ENCODE assay signal across 24 cellular contexts in genomic region chr15:40948706-40949473, GRCh38. TPM values are rescaled to one million over a fixed set of nuclear protein-coding genes. Genes with fewer than 3 reads are reported as not detected.
DNase-seq lines count a peak whose midpoint lies in the region; ATAC-seq, FAIRE-seq and TF ChIP-seq lines count a peak whose summit lies in the region.
"Had no signal": no experiment of that assay in that cellular context is flagged by ENCODE, and none has a peak within 500 bp of the region (broad histone marks: within the 10 kb centered on the region; RNA-seq: fewer than 3 reads in every experiment).

No MANE protein-coding gene starts in this region.

- peaks cover 10% of the 10 kb centered on the region for H3K23me2 ChIP-seq in H1 (ENCODE audit: low read depth, low read length)

- H3K27me3 Mint-ChIP-seq in endodermal cell (ENCODE audit: insufficient read depth): peaks cover 62% of the 10 kb centered on the region

- peak overlapping the region; percentile 57; the same call in 1 of the 2 replicates for H2BK20ac ChIP-seq in H1 (ENCODE audit: low read length)

- peaks cover 0 to 3% of the 10 kb centered on the region in 2 experiments; a peak in 2 of 4 replicates for H3K79me2 ChIP-seq in H1 (ENCODE audit: control insufficient read depth in 1 of 2, insufficient read depth in 2 of 2, low read length in 2 of 2)

- no peak overlapping the region for H3K4ac ChIP-seq in H1 (replicated peaks; ENCODE audit: insufficient read length, low read depth, low read length)

- H3K27ac Mint-ChIP-seq in endodermal cell: no peak overlapping the region
- H3K27ac Mint-ChIP-seq: CD14-positive monocyte had no signal

- TF ChIP-seq POLR2A in H1 (IDR thresholded peaks at IDR 0.05; ENCODE audit: control extremely low read depth in 1 of 2, low read depth in 2 of 2, low read length in 2 of 2): no peak
- no peak for TF ChIP-seq POLR2A in spleen (IDR thresholded peaks at IDR 0.05)

- TF ChIP-seq RAD21 in H1 (IDR thresholded peaks at IDR 0.05 in 1 of 2, conservative IDR thresholded peaks at IDR 0.05 in 1 of 2; ENCODE audit: low read depth in 2 of 2, low read length in 2 of 2): no peak

- no peak overlapping the region for H3K4me3 ChIP-seq in BLaER1 treated with 17β-estradiol and CSF1 and Interleukin-3, amounts not matched to agents 10 nM and 100 nM
- H3K4me3 ChIP-seq in H1 (ENCODE audit: extremely low read depth in 1 of 4, insufficient read depth in 2 of 4, low read depth in 3 of 4, low read length in 4 of 4) (no peak overlapping the region), lower lobe of right lung (no peak overlapping the region), spleen (no peak overlapping the region), endodermal cell (ENCODE audit: low read length) (no peak overlapping the region)
- H3K4me3 ChIP-seq: A549, HAP-1 had no signal

- H3K36me3 ChIP-seq in BLaER1 treated with 17β-estradiol and CSF1 and Interleukin-3, amounts not matched to agents 10 nM and 100 nM: no peaks in the 10 kb centered on the region
- H3K36me3 ChIP-seq in H1 (ENCODE audit: control insufficient read depth in 2 of 4, insufficient read depth in 4 of 4, low read length in 3 of 4) (no peaks in the 10 kb centered on the region; a peak in 1 of 8 replicates), lower lobe of right lung (no peaks in the 10 kb centered on the region), spleen (no peaks in the 10 kb centered on the region), endodermal cell (ENCODE audit: control insufficient read depth, insufficient read depth, low read length) (no peaks in the 10 kb centered on the region)

- no peak for FAIRE-seq in H1 (lab: Jason Lieb, UNC)
- FAIRE-seq: A549, GM12892, GM19239 had no signal

- H3K9me3 ChIP-seq in BLaER1 treated with 17β-estradiol and CSF1 and Interleukin-3, amounts not matched to agents 10 nM and 100 nM (replicated peaks in 1 of 11): no peaks in the 10 kb centered on the region
- H3K9me3 ChIP-seq in H1 (ENCODE audit: insufficient read depth in 2 of 2, low read depth in 1 of 2, low read length in 1 of 2) (no peaks in the 10 kb centered on the region), lower lobe of right lung (no peaks in the 10 kb centered on the region), spleen (no peaks in the 10 kb centered on the region), endodermal cell (ENCODE audit: control insufficient read depth, low read length) (no peaks in the 10 kb centered on the region)
- H3K9me3 ChIP-seq: A549, HAP-1 had no signal

- H3K18ac ChIP-seq in H1 (ENCODE audit: extremely low read depth, low read length): no peak overlapping the region

- ATAC-seq in lower lobe of right lung: no peak
- ATAC-seq in GM21526 (IDR thresholded peaks at IDR 0.05; ENCODE audit: low FRiP score, unreplicated experiment): no peak
- ATAC-seq in HG02852 (IDR thresholded peaks at IDR 0.05; ENCODE audit: unreplicated experiment): no peak
- ATAC-seq: A549 had no signal

- H3K36me3 Mint-ChIP-seq in endodermal cell (ENCODE audit: low read depth): no peaks in the 10 kb centered on the region
- H3K36me3 Mint-ChIP-seq: CD14-positive monocyte had no signal

- no peaks in the 10 kb centered on the region for H3K27me3 ChIP-seq in BLaER1 treated with 17β-estradiol and CSF1 and Interleukin-3, amounts not matched to agents 10 nM and 100 nM
- H3K27me3 ChIP-seq in H1 (replicated peaks in 1 of 4; ENCODE audit: control insufficient read depth in 3 of 4, extremely low read depth in 1 of 4, insufficient read depth in 3 of 4, low read length in 3 of 4): no peaks in the 10 kb centered on the region; a peak in 1 of 7 replicates
- H3K27me3 ChIP-seq in lower lobe of right lung (ENCODE audit: low read depth): no peaks in the 10 kb centered on the region
- peaks cover 0 to 5% (median 0%) of the 10 kb centered on the region in 7 donors for H3K27me3 ChIP-seq in spleen (replicated peaks in 1 of 7)
- no peaks in the 10 kb centered on the region for H3K27me3 ChIP-seq in endodermal cell (ENCODE audit: control insufficient read depth, insufficient read depth, low read length, poor library complexity, severe bottlenecking)

- no peak overlapping the region for H2BK15ac ChIP-seq in H1 (ENCODE audit: low read length)

- H3K4me3 Mint-ChIP-seq in endodermal cell: no peak overlapping the region

- POLR2A ChIA-PET in H1 (lab: Charles Lee; ENCODE audit: partially characterized antibody): interaction anchor here (0.6 to 43.8 kb wide), 8 partner anchors 3 to 167 kb away, joined by 3 to 1505 read pairs (median 4); partner anchors contain the start of genes CHAC1, DLL4 and INO80

- WGBS in H1 (ENCODE audit: extremely low coverage in 1 of 2, insufficient coverage in 1 of 2, insufficient read length in 1 of 2, insufficient replicate concordance in 2 of 2, low coverage in 1 of 2, low lambda C conversion rate in 2 of 2, missing lambda C conversion rate in 1 of 2), 2 experiments: 80% methylated on average over 21 of the region's 21 CpGs; no CpG with 5 or more reads in 1 of the 2 experiments
- 62 to 69% (median 65%) methylated on average over 21 of the region's 21 CpGs for WGBS in spleen, 5 donors
- WGBS in endodermal cell (ENCODE audit: insufficient coverage in 1 of 2, insufficient read length in 1 of 2), 2 experiments: 79 to 84% methylated on average over 11 to 21 of the region's 21 CpGs

- CTCF ChIA-PET in H1 (lab: Charles Lee; ENCODE audit: partially characterized antibody): interaction anchor here (0.8 to 33.1 kb wide), 10 partner anchors 8 to 90 kb away, joined by 3 to 590 read pairs (median 5); partner anchors contain the start of gene DLL4

- DNase-seq in H1 (ENCODE audit: low read depth in 1 of 2, low spot score in 2 of 2) (no peak), lower lobe of right lung (no peak), spleen (peak; percentile 51), HuH-7.5 (ENCODE audit: low spot score) (no peak), endodermal cell (no peak)
- DNase-seq: DMS 273 treated with DMSO at 0.1 percent for 48 hours, GF-D8, KG1, NCI-H1436, NCI-H2029, NCI-H2171, NCI-H446, NCI-H69, SHP77 treated with DMSO at 0.1 percent for 48 hours had no signal

- H4K5ac ChIP-seq in H1 (ENCODE audit: insufficient read length, low read depth, low read length): no peak overlapping the region

- H3K4me1 Mint-ChIP-seq in endodermal cell: peaks cover 26% of the 10 kb centered on the region

- no peak overlapping the region for H4K8ac ChIP-seq in H1 (ENCODE audit: extremely low read depth, insufficient read depth, low read length)

- TF ChIP-seq CTCF in H1 (IDR thresholded peaks at IDR 0.05; ENCODE audit: control extremely low read depth in 1 of 3, insufficient read depth in 1 of 3, low read depth in 1 of 3, low read length in 3 of 3): no peak
- TF ChIP-seq CTCF in lower lobe of right lung (IDR thresholded peaks at IDR 0.05): no peak
- TF ChIP-seq CTCF in spleen (IDR thresholded peaks at IDR 0.05 in 8 of 11, conservative IDR thresholded peaks at IDR 0.05 in 3 of 11): no peak
- TF ChIP-seq CTCF in endodermal cell (conservative IDR thresholded peaks at IDR 0.05): no peak

- H2AK5ac ChIP-seq in H1 (ENCODE audit: low read depth, low read length): peak overlapping the region; percentile 30; the same call in 1 of the 2 replicates

- H3K79me1 ChIP-seq in H1 (ENCODE audit: low read depth, low read length): no peaks in the 10 kb centered on the region

- H3K4me2 ChIP-seq in BLaER1 treated with 17β-estradiol and CSF1 and Interleukin-3, amounts not matched to agents 10 nM and 100 nM: peak overlapping the region; percentile 15 to 58 (median 37); a peak in 19 of 22 replicates
- H3K4me2 ChIP-seq in H1 (ENCODE audit: insufficient read depth in 1 of 2, low read depth in 2 of 2, low read length in 2 of 2): peak overlapping the region in 1 of 2 experiments; percentile 15; a peak in 1 of 4 replicates
- H3K4me2 ChIP-seq: A549 had no signal

- H4K91ac ChIP-seq in H1 (replicated peaks; ENCODE audit: insufficient read length, low read length): no peak overlapping the region

- H2BK12ac ChIP-seq in H1 (ENCODE audit: low read depth, low read length): peak overlapping the region; percentile 12

- H2AFZ ChIP-seq in H1 (ENCODE audit: low read length): no peak overlapping the region

- H3K14ac ChIP-seq in H1 (ENCODE audit: insufficient read length): no peak overlapping the region

- H3K4me1 ChIP-seq in BLaER1 treated with 17β-estradiol and CSF1 and Interleukin-3, amounts not matched to agents 10 nM and 100 nM: peaks cover 27 to 39% (median 31%) of the 10 kb centered on the region in 10 experiments
- H3K4me1 ChIP-seq in H1 (replicated peaks in 1 of 4; ENCODE audit: control insufficient read depth in 3 of 4, insufficient read depth in 4 of 4, low read length in 3 of 4) (peaks cover 2 to 20% (median 4%) of the 10 kb centered on the region in 4 experiments; a peak in 6 of 7 replicates), lower lobe of right lung (peaks cover 26% of the 10 kb centered on the region), spleen (peaks cover 4 to 21% (median 13%) of the 10 kb centered on the region in 6 donors), endodermal cell (ENCODE audit: control insufficient read depth, insufficient read depth, low read length) (no peaks in the 10 kb centered on the region)

- no peak overlapping the region for H3K9ac ChIP-seq in BLaER1 treated with 17β-estradiol and CSF1 and Interleukin-3, amounts not matched to agents 10 nM and 100 nM
- H3K9ac ChIP-seq in H1 (replicated peaks in 1 of 4; ENCODE audit: extremely low read depth in 1 of 4, low read depth in 3 of 4, low read length in 3 of 4) (no peak overlapping the region), endodermal cell (ENCODE audit: extremely low read depth, low read length, poor library complexity, severe bottlenecking) (no peak overlapping the region)

- H2BK120ac ChIP-seq in H1 (replicated peaks; ENCODE audit: low read depth, low read length): no peak overlapping the region

- no peak overlapping the region for H3K23ac ChIP-seq in H1 (ENCODE audit: insufficient read length)

- no peak for TF ChIP-seq EP300 in H1 (IDR thresholded peaks at IDR 0.05; ENCODE audit: borderline replicate concordance in 1 of 2, low read depth in 2 of 2, low read length in 2 of 2)

- H3K27ac ChIP-seq in BLaER1 treated with 17β-estradiol and CSF1 and Interleukin-3, amounts not matched to agents 10 nM and 100 nM: no peak overlapping the region
- H3K27ac ChIP-seq in H1 (ENCODE audit: low read depth, low read length): no peak overlapping the region
- H3K27ac ChIP-seq in lower lobe of right lung: peak overlapping the region; percentile 68
- no peak overlapping the region for H3K27ac ChIP-seq in spleen
- H3K27ac ChIP-seq in endodermal cell (ENCODE audit: low read depth, low read length): no peak overlapping the region
- H3K27ac ChIP-seq: A549, HL-60 had no signal

- intact Hi-C loops in lower lobe of right lung (cut with DNase I): no loop called here
- intact Hi-C loops in spleen (cut with DNase I; ENCODE audit: low total_unique reads): no loop called here

- peaks cover 0 to 4% (median 0%) of the 10 kb centered on the region in 11 experiments; a peak in 3 of 22 replicates for H4K20me1 ChIP-seq in BLaER1 treated with 17β-estradiol and CSF1 and Interleukin-3, amounts not matched to agents 10 nM and 100 nM
- H4K20me1 ChIP-seq in H1 (replicated peaks in 1 of 2; ENCODE audit: control insufficient read depth in 1 of 2, insufficient read depth in 2 of 2, low read length in 2 of 2): no peaks in the 10 kb centered on the region

- H2BK5ac ChIP-seq in H1 (ENCODE audit: low read depth, low read length): no peak overlapping the region

- no peaks in the 10 kb centered on the region for H3K9me3 Mint-ChIP-seq in endodermal cell
- H3K9me3 Mint-ChIP-seq: CD14-positive monocyte had no signal

- H3K56ac ChIP-seq in H1 (replicated peaks; ENCODE audit: insufficient read length, low read depth, low read length): no peak overlapping the region

RNA-seq across cellular contexts. Expression of gene CHAC1, which starts 4.4 kb away (rescaled TPM):
- total RNA-seq in H1 (2021; fragmentation: NEBNext Ultra II Directional; extraction: Animal tissue kit (Norgen Biotek cat#: 25700)): 28.7 and 34.3 TPM in 2 replicates
- 159 and 215 TPM in 2 replicates for polyA plus RNA-seq in H1 (2011; rRNA removed)
- 112 TPM for polyA plus RNA-seq in H1 (2011; cell fraction: cytosol; rRNA removed)
- 104 TPM for polyA plus RNA-seq in H1 (2011; cell fraction: nucleus; rRNA removed)
- polyA plus RNA-seq in H1 (2012, experiment 1 of 2): 33.4 to 49.1 TPM (median 43.9 TPM) in 4 replicates
- 56.2 TPM for polyA plus RNA-seq in H1 (2012, experiment 2 of 2)
- polyA plus RNA-seq in H1 (2013, experiment 1 of 2): 17.9 TPM
- polyA plus RNA-seq in H1 (2013, experiment 2 of 2): 16.9 TPM
- polyA minus RNA-seq in H1 (2011; rRNA and poly(A)+ RNA removed): 55.7 and 84.0 TPM in 2 replicates
- 89.2 TPM for polyA minus RNA-seq in H1 (2011; cell fraction: cytosol; rRNA and poly(A)+ RNA removed)
- 65.8 TPM for polyA minus RNA-seq in H1 (2011; cell fraction: nucleus; rRNA and poly(A)+ RNA removed)
- 1.8 TPM for total RNA-seq in lower lobe of right lung
- 1 to 10 TPM in 6 of 7 donors, under 1 TPM in 1; 0.92 to 5.5 (median 1.7) TPM for total RNA-seq in spleen
- 1 to 10 TPM in 2 of 3 donors, under 1 TPM in 1; 0.39 to 1.5 (median 1.1) TPM for polyA plus RNA-seq in spleen
- total RNA-seq in endodermal cell: 1 to 10 TPM; 6.8 to 9.0 TPM
- polyA plus RNA-seq in endodermal cell (2013, experiment 1 of 2): 28.5 TPM
- 11.2 TPM for polyA plus RNA-seq in endodermal cell (2013, experiment 2 of 2)
- polyA plus RNA-seq: CD14-positive monocyte had no signal

RNA-seq across cellular contexts. Expression of gene DLL4, which starts 19.8 kb away (rescaled TPM):
- total RNA-seq in H1 (2021; fragmentation: NEBNext Ultra II Directional; extraction: Animal tissue kit (Norgen Biotek cat#: 25700)): 0.48 and 0.60 TPM in 2 replicates
- polyA plus RNA-seq in H1 (2011; rRNA removed) (0.22 and 0.23 TPM in 2 replicates), spleen (1 to 10 TPM; 1.2 to 5.0 (median 2.3) TPM)
- 0.21 TPM for polyA plus RNA-seq in H1 (2011; cell fraction: cytosol; rRNA removed)
- 1.0 TPM for polyA plus RNA-seq in H1 (2011; cell fraction: nucleus; rRNA removed)
- polyA plus RNA-seq in H1 (2012, experiment 1 of 2): 0.12 to 0.18 TPM (median 0.17 TPM) in 3 of 4 replicates, not detected in the other
- polyA plus RNA-seq in H1 (2012, experiment 2 of 2): 0.16 TPM
- 0.20 TPM for polyA plus RNA-seq in H1 (2013, experiment 1 of 2)
- polyA plus RNA-seq in H1 (2013, experiment 2 of 2): 0.20 TPM
- polyA minus RNA-seq in H1 (2011; rRNA and poly(A)+ RNA removed): 0.27 and 0.85 TPM in 2 replicates
- polyA minus RNA-seq in H1 (2011; cell fraction: cytosol; rRNA and poly(A)+ RNA removed): not detected
- polyA minus RNA-seq in H1 (2011; cell fraction: nucleus; rRNA and poly(A)+ RNA removed): 2.5 TPM
- total RNA-seq in lower lobe of right lung (21.3 TPM), spleen (10 to 100 TPM in 5 of 7 donors, 1 to 10 TPM in 2; 7.6 to 26.3 (median 11.0) TPM), endodermal cell (under 1 TPM; 0.20 to 0.64 TPM)
- polyA plus RNA-seq in endodermal cell (2013, experiment 1 of 2): 0.64 TPM
- 0.66 TPM for polyA plus RNA-seq in endodermal cell (2013, experiment 2 of 2)
- total RNA-seq: Daoy had no signal
- polyA plus RNA-seq: CD14-positive monocyte had no signal

RNA-seq across cellular contexts. Expression of gene VPS18, which starts 54.6 kb away (rescaled TPM):
- 31.9 and 32.7 TPM in 2 replicates for total RNA-seq in H1 (2021; fragmentation: NEBNext Ultra II Directional; extraction: Animal tissue kit (Norgen Biotek cat#: 25700))
- polyA plus RNA-seq in H1 (2011; rRNA removed) (28.9 and 32.9 TPM in 2 replicates), spleen (10 to 100 TPM in 1 of 3 donors, 1 to 10 TPM in 2; 7.2 to 15.8 (median 7.4) TPM)
- 27.4 TPM for polyA plus RNA-seq in H1 (2011; cell fraction: cytosol; rRNA removed)
- 35.6 TPM for polyA plus RNA-seq in H1 (2011; cell fraction: nucleus; rRNA removed)
- 19.1 to 31.3 TPM (median 29.5 TPM) in 4 replicates for polyA plus RNA-seq in H1 (2012, experiment 1 of 2)
- polyA plus RNA-seq in H1 (2012, experiment 2 of 2): 32.6 TPM
- polyA plus RNA-seq in H1 (2013, experiment 1 of 2): 12.6 TPM
- polyA plus RNA-seq in H1 (2013, experiment 2 of 2): 11.3 TPM
- 65.4 and 80.3 TPM in 2 replicates for polyA minus RNA-seq in H1 (2011; rRNA and poly(A)+ RNA removed)
- 39.1 TPM for polyA minus RNA-seq in H1 (2011; cell fraction: cytosol; rRNA and poly(A)+ RNA removed)
- polyA minus RNA-seq in H1 (2011; cell fraction: nucleus; rRNA and poly(A)+ RNA removed): 31.4 TPM
- total RNA-seq in lower lobe of right lung (24.0 TPM), spleen (10 to 100 TPM; 18.6 to 29.1 (median 25.3) TPM), endodermal cell (10 to 100 TPM; 26.6 to 29.0 TPM)
- 14.6 TPM for polyA plus RNA-seq in endodermal cell (2013, experiment 1 of 2)
- 13.9 TPM for polyA plus RNA-seq in endodermal cell (2013, experiment 2 of 2)
